ENCODE assay signal across 17 cellular contexts in genomic region chr10:85284778-85285397, GRCh38.
"Had no signal": no experiment of that assay in that cellular context is flagged by ENCODE, and none has a peak within 500 bp of the region (broad histone marks: within the 10 kb centered on the region; RNA-seq: fewer than 3 reads in every experiment).

No MANE protein-coding gene starts in this region.

- H3K4me3 ChIP-seq: colonic mucosa, heart left ventricle, psoas muscle had no signal

- H3K36me3 ChIP-seq: colonic mucosa, heart left ventricle, neutrophil had no signal

- H3K9me3 ChIP-seq: colonic mucosa, neutrophil, psoas muscle had no signal

- H3K4me1 ChIP-seq: colonic mucosa, heart left ventricle, psoas muscle had no signal

- H3K4me3 Mint-ChIP-seq: natural killer cell had no signal

- ATAC-seq: heart left ventricle, left ventricle myocardium superior, natural killer cell, psoas muscle had no signal

- H3K4me1 Mint-ChIP-seq: natural killer cell had no signal

- H3K27me3 ChIP-seq: colonic mucosa, heart left ventricle, neutrophil had no signal

- H3K27ac ChIP-seq: colonic mucosa, heart left ventricle, neutrophil, psoas muscle had no signal

- H3K27ac Mint-ChIP-seq: natural killer cell had no signal

- DNase-seq: caudate nucleus; colonic mucosa; dermis blood vessel endothelial cell; erythroblast; foreskin melanocyte; heart left ventricle; hypothalamus; kidney glomerular epithelial cell; left ventricle myocardium superior; natural killer cell; psoas muscle; small intestine; stimulated activated CD4-positive, alpha-beta T cell treated with anti-CD3 and anti-CD28 coated beads, Interleukin-12 subunit alpha, Interleukin-12 subunit beta, amount 100 ng/mL, for 4 hours; stimulated activated naive CD4-positive, alpha-beta T cell; trophoblast cell had no signal

- FAIRE-seq: endothelial cell of umbilical vein, small intestine had no signal
